Comparison of ENCODE assay signal across 8 cellular contexts in genomic region chr17:74759243-74759801, GRCh38. TPM values are rescaled to one million over a fixed set of nuclear protein-coding genes. Genes with fewer than 3 reads are reported as not detected.
DNase-seq lines count a peak whose midpoint lies in the region; ATAC-seq and TF ChIP-seq lines count a peak whose summit lies in the region.

No MANE protein-coding gene starts in this region.

- H3K9ac ChIP-seq in iPS-20b (ENCODE audit: low read depth, low read length) (peak overlapping the region; percentile 73; the same call in 1 of the 2 replicates), Karpas-422 (ENCODE audit: low read length) (no peak overlapping the region)

- no peak for ATAC-seq in heart left ventricle

- H3K4me3 ChIP-seq in left ventricle myocardium inferior (no peak overlapping the region), heart left ventricle (peak overlapping the region in 1 of 12 donors; percentile 10), iPS-20b (ENCODE audit: low read length) (peak overlapping the region; percentile 15; the same call in 1 of the 2 replicates), Karpas-422 (ENCODE audit: low read length) (no peak overlapping the region), tibial artery (no peak overlapping the region)

- no peak overlapping the region for H2AFZ ChIP-seq in Karpas-422 (ENCODE audit: low read length)

- TF ChIP-seq CTCF in left ventricle myocardium inferior (IDR thresholded peaks at IDR 0.05; ENCODE audit: borderline replicate concordance) (no peak), heart left ventricle (IDR thresholded peaks at IDR 0.05) (no peak), tibial artery (IDR thresholded peaks at IDR 0.05) (no peak)

- no peak for TF ChIP-seq POLR2A in heart left ventricle (IDR thresholded peaks at IDR 0.05)

- peaks cover 86% of the 10 kb centered on the region for H3K4me1 ChIP-seq in left ventricle myocardium inferior
- peaks cover 19 to 83% (median 48%) of the 10 kb centered on the region in 12 donors for H3K4me1 ChIP-seq in heart left ventricle
- peaks cover 44% of the 10 kb centered on the region for H3K4me1 ChIP-seq in iPS-20b (ENCODE audit: insufficient read depth, low read length)
- peaks cover 38% of the 10 kb centered on the region for H3K4me1 ChIP-seq in Karpas-422 (ENCODE audit: low read length)
- peaks cover 0 to 53% (median 17%) of the 10 kb centered on the region in 4 donors for H3K4me1 ChIP-seq in tibial artery

- H3K4me2 ChIP-seq in Karpas-422 (ENCODE audit: low read depth, low read length, poor library complexity, severe bottlenecking) = no peak overlapping the region

- no peaks in the 10 kb centered on the region for H3K9me2 ChIP-seq in Karpas-422 (replicated peaks; ENCODE audit: insufficient read depth, low read length)

- H3K36me3 ChIP-seq in left ventricle myocardium inferior (no peaks in the 10 kb centered on the region), heart left ventricle (peaks cover 0 to 2% (median 0%) of the 10 kb centered on the region in 9 donors), iPS-20b (ENCODE audit: insufficient read depth, low read depth, low read length) (0 out of 2 replicates have a peak, but pooled peaks cover 5% of the 10 kb centered on the region), Karpas-422 (ENCODE audit: insufficient read depth, low read length) (no peaks in the 10 kb centered on the region), tibial artery (peaks cover 0 to 3% (median 0%) of the 10 kb centered on the region in 3 donors)

- H4K20me1 ChIP-seq in Karpas-422 (ENCODE audit: insufficient read depth, low read depth, low read length) = peaks cover 38% of the 10 kb centered on the region

- H3K79me2 ChIP-seq in Karpas-422 (ENCODE audit: low read length) = peaks cover 83% of the 10 kb centered on the region

- DNase-seq in left ventricle myocardium inferior (no peak), heart left ventricle (no peak), HT1080 (ENCODE audit: low read depth) (peak; percentile 63), hippocampal formation (lab: John Stamatoyannopoulos, UW) (no peak), Karpas-422 (no peak), tibial artery (no peak)
- peak; percentile 58 for DNase-seq in activated CD4-positive, alpha-beta T cell treated with anti-CD3 and anti-CD28 coated beads for 48 hours

- intact Hi-C loops in left ventricle myocardium inferior (cut with micrococcal nuclease) = no loop called here
- intact Hi-C loops in heart left ventricle (cut with DNase I) = no loop called here
- intact Hi-C loops in tibial artery (cut with DNase I; ENCODE audit: low total_unique reads) = no loop called here

- WGBS in heart left ventricle, 4 donors = 77 to 85% (median 83%) methylated on average over 6 to 9 of the region's 9 CpGs

- no peaks in the 10 kb centered on the region for H3K9me3 ChIP-seq in left ventricle myocardium inferior (replicated peaks)
- no peaks in the 10 kb centered on the region for H3K9me3 ChIP-seq in heart left ventricle
- no peaks in the 10 kb centered on the region for H3K9me3 ChIP-seq in iPS-20b (ENCODE audit: insufficient read depth, low read depth, low read length)
- no peaks in the 10 kb centered on the region for H3K9me3 ChIP-seq in Karpas-422 (ENCODE audit: low read length)
- H3K9me3 ChIP-seq in tibial artery = no peaks in the 10 kb centered on the region

- H3K27me3 ChIP-seq in left ventricle myocardium inferior (ENCODE audit: low read depth) (no peaks in the 10 kb centered on the region), heart left ventricle (no peaks in the 10 kb centered on the region), iPS-20b (ENCODE audit: insufficient read depth, low read length) (no peaks in the 10 kb centered on the region), Karpas-422 (ENCODE audit: low read length) (no peaks in the 10 kb centered on the region), tibial artery (no peaks in the 10 kb centered on the region)

- H3K27ac ChIP-seq in left ventricle myocardium inferior (replicated peaks) (peak overlapping the region; percentile 78), heart left ventricle (peak overlapping the region in 6 of 12 donors; percentile 1 to 67 (median 49)), iPS-20b (ENCODE audit: low read length) (peak overlapping the region; percentile 21), Karpas-422 (ENCODE audit: low read length) (no peak overlapping the region), tibial artery (no peak overlapping the region)

RNA-seq across cellular contexts. Expression of gene NHERF1, which starts 10.9 kb away (rescaled TPM):
- 11.3 TPM for total RNA-seq in left ventricle myocardium inferior
- total RNA-seq in heart left ventricle = 10 to 100 TPM; 11.6 to 42.2 (median 19.2) TPM
- polyA plus RNA-seq in heart left ventricle = 10 to 100 TPM in 1 of 2 donors, 1 to 10 TPM in 1; 7.5 to 37.7 TPM
- 32.8 and 41.8 TPM in 2 replicates for total RNA-seq in HT1080 (2014; rRNA removed; shearing (Covaris generic))
- polyA plus RNA-seq in HT1080 (2015; cell fraction: cytosol; rRNA removed) = 38.2 and 42.8 TPM in 2 replicates
- polyA plus RNA-seq in HT1080 (2015; cell fraction: nucleus; rRNA removed) = 30.6 and 31.5 TPM in 2 replicates
- total RNA-seq in Karpas-422 (2014; rRNA removed; shearing (Covaris generic); ENCODE audit: low replicate concordance) = 24.4 and 38.3 TPM in 2 replicates

RNA-seq across cellular contexts. Expression of gene NAT9, which starts 16.8 kb away (rescaled TPM):
- total RNA-seq in left ventricle myocardium inferior (18.6 TPM), heart left ventricle (10 to 100 TPM in 7 of 9 donors, 1 to 10 TPM in 2; 7.9 to 22.9 (median 17.1) TPM)
- 10 to 100 TPM; 18.2 to 36.6 TPM for polyA plus RNA-seq in heart left ventricle
- total RNA-seq in HT1080 (2014; rRNA removed; shearing (Covaris generic)) = 21.9 and 32.6 TPM in 2 replicates
- polyA plus RNA-seq in HT1080 (2015; cell fraction: cytosol; rRNA removed) = 18.6 and 23.2 TPM in 2 replicates
- polyA plus RNA-seq in HT1080 (2015; cell fraction: nucleus; rRNA removed) = 219 and 223 TPM in 2 replicates
- 25.3 and 66.8 TPM in 2 replicates for total RNA-seq in Karpas-422 (2014; rRNA removed; shearing (Covaris generic); ENCODE audit: low replicate concordance)

RNA-seq across cellular contexts. Expression of gene RAB37, which starts 22.3 kb away (rescaled TPM):
- 1.9 TPM for total RNA-seq in left ventricle myocardium inferior
- total RNA-seq in heart left ventricle = 1 to 10 TPM in 8 of 9 donors, under 1 TPM in 1; 0.76 to 3.6 (median 1.7) TPM
- 1 to 10 TPM in 1 of 2 donors, under 1 TPM in 1; 0.83 to 2.0 TPM for polyA plus RNA-seq in heart left ventricle
- 0.11 and 0.20 TPM in 2 replicates for total RNA-seq in HT1080 (2014; rRNA removed; shearing (Covaris generic))
- 0.19 and 0.43 TPM in 2 replicates for polyA plus RNA-seq in HT1080 (2015; cell fraction: cytosol; rRNA removed)
- polyA plus RNA-seq in HT1080 (2015; cell fraction: nucleus; rRNA removed) = 0.26 and 0.57 TPM in 2 replicates
- total RNA-seq in Karpas-422 (2014; rRNA removed; shearing (Covaris generic); ENCODE audit: low replicate concordance) = 0.07 TPM in 1 of 2 replicates, not detected in the other

RNA-seq across cellular contexts. Expression of gene CD300LF, which starts 46.6 kb away (rescaled TPM):
- total RNA-seq in left ventricle myocardium inferior (0.55 TPM), heart left ventricle (1 to 10 TPM in 2 of 9 donors, under 1 TPM in 5, not detected in 2; 0.20 to 7.0 (median 0.42) TPM)
- polyA plus RNA-seq in heart left ventricle = under 1 TPM; 0.15 to 0.61 TPM
- total RNA-seq in HT1080 (2014; rRNA removed; shearing (Covaris generic)) = not detected in 2 replicates
- not detected in 2 replicates for polyA plus RNA-seq in HT1080 (2015; cell fraction: cytosol; rRNA removed)
- polyA plus RNA-seq in HT1080 (2015; cell fraction: nucleus; rRNA removed) = not detected in 2 replicates
- total RNA-seq in Karpas-422 (2014; rRNA removed; shearing (Covaris generic); ENCODE audit: low replicate concordance) = not detected in 2 replicates

Comparison
In these comparisons a context has a peak if more than half of its experiments do, and no peak if none do; other contexts are left out.
1. DNase-seq: peak in HT1080 (single experiment) and activated CD4-positive, alpha-beta T cell treated with anti-CD3 and anti-CD28 coated beads for 48 hours (single experiment); none in left ventricle myocardium inferior (single experiment), heart left ventricle (0 of 5), hippocampal formation (0 of 2), Karpas-422 (single experiment) and tibial artery (0 of 2).
2. H3K27ac ChIP-seq: peak in left ventricle myocardium inferior (single experiment) and iPS-20b (single experiment); none in Karpas-422 (single experiment) and tibial artery (0 of 2).